Comparison of ENCODE assay signal across 18 cellular contexts in the genomic region with DNA sequence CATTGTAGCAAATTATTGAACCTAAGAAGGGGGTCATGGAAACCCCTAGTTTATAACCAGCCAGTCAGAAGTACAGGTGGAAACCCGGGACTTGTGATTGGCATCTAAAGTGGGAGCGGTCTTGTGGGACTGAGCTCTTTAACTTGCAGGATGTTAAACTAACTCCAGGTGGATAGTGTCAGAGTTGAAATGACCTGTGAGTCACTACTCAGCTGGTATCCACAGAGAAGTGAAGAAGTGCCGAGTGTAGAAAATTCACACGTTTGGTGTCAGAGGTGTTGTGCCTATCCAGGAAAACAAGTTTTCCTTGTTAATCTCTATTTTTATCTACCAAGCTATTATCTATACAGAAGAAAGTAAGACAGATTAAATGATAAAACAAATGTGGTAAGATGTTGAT.
DNase-seq lines count a peak whose midpoint lies in the region; ATAC-seq, FAIRE-seq and TF ChIP-seq lines count a peak whose summit lies in the region.
"Had no signal": no experiment of that assay in that cellular context is flagged by ENCODE, and none has a peak within 500 bp of the region (broad histone marks: within the 10 kb centered on the region; RNA-seq: fewer than 3 reads in every experiment).

No MANE protein-coding gene starts in this region.

- peaks cover 5% of the 10 kb centered on the region for H3K27me3 Mint-ChIP-seq in HFFc6 (ENCODE audit: insufficient read depth)
- H3K27me3 Mint-ChIP-seq: B cell had no signal

- H3K4me1 Mint-ChIP-seq in HFFc6 (ENCODE audit: low read depth) = peaks cover 21% of the 10 kb centered on the region
- H3K4me1 Mint-ChIP-seq: B cell had no signal

- no peak overlapping the region for H3K9ac ChIP-seq in trophoblast cell (ENCODE audit: low read length)
- H3K9ac ChIP-seq: BLaER1 treated with 17β-estradiol and CSF1 and Interleukin-3, amounts not matched to agents 10 nM and 100 nM had no signal

- TF ChIP-seq CTCF in bronchial epithelial cell (IDR thresholded peaks at IDR 0.05; ENCODE audit: insufficient read depth, low read length, severe bottlenecking) (no peak), epithelial cell of proximal tubule (conservative IDR thresholded peaks at IDR 0.05; ENCODE audit: low read depth, low read length) (no peak), HFFc6 (IDR thresholded peaks at IDR 0.05) (no peak)

- DNase-seq in bronchial epithelial cell (ENCODE audit: low read depth) (peak; percentile 26), epithelial cell of proximal tubule (ENCODE audit: low read depth) (peak; percentile 56), kidney tubule cell (ENCODE audit: low spot score) (peak; percentile 63), trophoblast cell (peak; percentile 6 to 56), iPS-NIHi7 (ENCODE audit: extremely low spot score) (no peak), HFFc6 (no peak)
- DNase-seq: Calu3; CD8-positive, alpha-beta T cell; DMS79; GDM1 had no signal

- no peaks in the 10 kb centered on the region for H3K36me3 Mint-ChIP-seq in HFFc6 (ENCODE audit: low read depth)
- H3K36me3 Mint-ChIP-seq: CD8-positive, alpha-beta T cell had no signal

- no peak overlapping the region for H2BK120ac ChIP-seq in trophoblast cell (ENCODE audit: insufficient read depth, low read length, poor library complexity)

- H4K12ac ChIP-seq in trophoblast cell (ENCODE audit: low read depth, low read length) = no peak overlapping the region

- no peak overlapping the region for H3K18ac ChIP-seq in trophoblast cell (ENCODE audit: low read length)

- H2BK5ac ChIP-seq in trophoblast cell (ENCODE audit: low read depth, low read length, poor library complexity) = no peak overlapping the region

- H3K14ac ChIP-seq in trophoblast cell (ENCODE audit: low read length) = no peak overlapping the region

- ATAC-seq in HG02970 (IDR thresholded peaks at IDR 0.05; ENCODE audit: low FRiP score, unreplicated experiment) = no peak
- ATAC-seq: CD8-positive, alpha-beta T cell; GM23338; HCT116 had no signal

- H3K4ac ChIP-seq in trophoblast cell (ENCODE audit: low read depth, low read length) = no peak overlapping the region

- H3K36me3 ChIP-seq in bronchial epithelial cell (ENCODE audit: control insufficient read depth, insufficient read depth, low read length) = no peaks in the 10 kb centered on the region
- no peaks in the 10 kb centered on the region for H3K36me3 ChIP-seq in trophoblast cell (ENCODE audit: control insufficient read depth in 1 of 2, insufficient read depth in 2 of 2, low read length in 2 of 2)
- H3K36me3 ChIP-seq: BLaER1 treated with 17β-estradiol and CSF1 and Interleukin-3, amounts not matched to agents 10 nM and 100 nM had no signal

- H4K8ac ChIP-seq in trophoblast cell (ENCODE audit: low read depth, low read length) = no peak overlapping the region

- no peak overlapping the region for H2AK5ac ChIP-seq in trophoblast cell (ENCODE audit: low read length)

- no peaks in the 10 kb centered on the region for H3K4me1 ChIP-seq in trophoblast cell (ENCODE audit: control insufficient read depth in 1 of 2, insufficient read depth in 2 of 2, low read length in 2 of 2)

- no peak overlapping the region for H3K23ac ChIP-seq in trophoblast cell (ENCODE audit: low read length)

- H2BK12ac ChIP-seq in trophoblast cell (ENCODE audit: low read length) = no peak overlapping the region

- no peaks in the 10 kb centered on the region for H3K9me3 Mint-ChIP-seq in HFFc6
- H3K9me3 Mint-ChIP-seq: CD8-positive, alpha-beta T cell; GM23338 had no signal

- no peak overlapping the region for H3K4me3 Mint-ChIP-seq in HFFc6
- H3K4me3 Mint-ChIP-seq: B cell; CD8-positive, alpha-beta T cell; GM23338 had no signal

- no peak overlapping the region for H4K91ac ChIP-seq in trophoblast cell (ENCODE audit: low read depth, low read length)

- H3K79me1 ChIP-seq in trophoblast cell (ENCODE audit: low read length) = no peaks in the 10 kb centered on the region

- H3K4me2 ChIP-seq in trophoblast cell (ENCODE audit: low read length) = no peak overlapping the region
- H3K4me2 ChIP-seq: BLaER1 treated with 17β-estradiol and CSF1 and Interleukin-3, amounts not matched to agents 10 nM and 100 nM; GM23338 had no signal

- no peaks in the 10 kb centered on the region for H3K79me2 ChIP-seq in trophoblast cell (ENCODE audit: control insufficient read depth, insufficient read depth, low read length, poor library complexity)

- no peaks in the 10 kb centered on the region for H3K9me3 ChIP-seq in trophoblast cell (ENCODE audit: insufficient read depth, low read depth, low read length)

- no peaks in the 10 kb centered on the region for H3K27me3 ChIP-seq in bronchial epithelial cell (ENCODE audit: control insufficient read depth, insufficient read depth, low read length)
- no peaks in the 10 kb centered on the region for H3K27me3 ChIP-seq in trophoblast cell (ENCODE audit: insufficient read depth, low read length)
- H3K27me3 ChIP-seq: BLaER1 treated with 17β-estradiol and CSF1 and Interleukin-3, amounts not matched to agents 10 nM and 100 nM had no signal

- no CpG with 5 or more reads among the region's 4 CpGs for WGBS in trophoblast cell (ENCODE audit: extremely low coverage, insufficient coverage, insufficient read length)

- H3K27ac ChIP-seq in trophoblast cell (ENCODE audit: low read depth, low read length) = no peak overlapping the region
- H3K27ac ChIP-seq: BLaER1 treated with 17β-estradiol and CSF1 and Interleukin-3, amounts not matched to agents 10 nM and 100 nM had no signal

- FAIRE-seq in bronchial epithelial cell (lab: Jason Lieb, UNC) = no peak
- FAIRE-seq: GM12892, GM18507, H54 had no signal

- no peak overlapping the region for H3K27ac Mint-ChIP-seq in HFFc6
- H3K27ac Mint-ChIP-seq: B cell; CD8-positive, alpha-beta T cell; GM23338 had no signal

- H3K4me3 ChIP-seq in bronchial epithelial cell (ENCODE audit: low read depth, low read length) (no peak overlapping the region), epithelial cell of proximal tubule (ENCODE audit: low read depth, low read length) (no peak overlapping the region), trophoblast cell (ENCODE audit: low read depth, low read length) (no peak overlapping the region)
- H3K4me3 ChIP-seq: BLaER1 treated with 17β-estradiol and CSF1 and Interleukin-3, amounts not matched to agents 10 nM and 100 nM; GM23338 had no signal

- no peak overlapping the region for H2AFZ ChIP-seq in trophoblast cell (ENCODE audit: insufficient read depth, low read length, poor library complexity)
- H2AFZ ChIP-seq: GM23338 had no signal

Comparison
In these comparisons a context has a peak if more than half of its experiments do, and no peak if none do; other contexts are left out.
1. DNase-seq: peak in bronchial epithelial cell (single experiment), epithelial cell of proximal tubule (single experiment), kidney tubule cell (single experiment) and trophoblast cell (2 of 2); none in iPS-NIHi7 (single experiment) and HFFc6 (single experiment).